ENCODE assay signal across 35 cellular contexts in the genomic region with DNA sequence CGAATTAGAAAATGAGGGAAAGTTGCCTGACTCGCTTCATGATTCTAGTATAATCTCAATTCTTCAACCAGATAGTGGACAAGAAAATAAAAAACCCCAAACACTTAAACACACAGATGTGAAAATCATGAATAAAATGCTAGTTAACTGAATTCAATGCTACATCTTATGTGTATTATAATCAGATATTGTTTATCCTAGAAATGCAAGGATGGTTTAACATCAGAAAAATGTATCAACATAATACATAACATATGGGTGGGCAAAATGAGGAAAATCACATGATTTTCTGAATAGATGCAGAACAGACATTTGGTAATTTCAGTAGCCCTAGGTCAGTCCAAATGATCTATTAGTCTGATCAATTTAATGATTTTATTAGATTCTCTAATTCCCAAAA.
"Had no signal": no experiment of that assay in that cellular context is flagged by ENCODE, and none has a peak within 500 bp of the region (broad histone marks: within the 10 kb centered on the region; RNA-seq: fewer than 3 reads in every experiment).

No MANE protein-coding gene starts in this region.

- DNase-seq: Karpas-422, Kasumi-1, MG63, MM.1S, MV-4-11, NCI-H1048, NCI-H1092, NCI-H1092 treated with DMSO at 0.1 percent for 48 hours, NCI-H1105, NCI-H1105 treated with DMSO at 0.1 percent for 48 hours, NCI-H1417, NCI-H1417 treated with DMSO at 0.1 percent for 48 hours, NCI-H1436, NCI-H1436 treated with DMSO at 0.1 percent for 48 hours, NCI-H146, NCI-H1694, NCI-H1694 treated with DMSO at 0.1 percent for 48 hours, NCI-H187, NCI-H187 treated with DMSO at 0.1 percent for 48 hours, NCI-H1930, NCI-H2029, NCI-H2029 treated with DMSO at 0.1 percent for 48 hours, NCI-H2081, NCI-H2081 treated with DMSO at 0.1 percent for 48 hours, NCI-H2107, NCI-H2171, NCI-H2171 treated with DMSO at 0.1 percent for 48 hours, NCI-H2227 treated with DMSO at 0.1 percent for 48 hours, NCI-H226, NCI-H345, NCI-H446, NCI-H446 treated with DMSO at 0.1 percent for 48 hours, NCI-H510A, NCI-H510A treated with DMSO at 0.1 percent for 48 hours, NCI-H524 had no signal

- H3K36me3 ChIP-seq: MG63 had no signal

- H3K4me3 ChIP-seq: MG63 had no signal

- H3K27me3 ChIP-seq: MG63 had no signal
